In genomic region chr6:3305216-3305565, GRCh38 we compare ENCODE assay signal across 23 cellular contexts.
"Had no signal": no experiment of that assay in that cellular context is flagged by ENCODE, and none has a peak within 500 bp of the region (broad histone marks: within the 10 kb centered on the region; RNA-seq: fewer than 3 reads in every experiment).

No MANE protein-coding gene starts in this region.

- FAIRE-seq: colon, keratinocyte, small intestine had no signal

- H3K4me3 Mint-ChIP-seq: nephron; neural progenitor cell; stimulated activated naive CD8-positive, alpha-beta T cell treated with anti-CD3 and anti-CD28 coated beads, Interleukin-15, amount 100 ng/mL, for 72 hours; type B pancreatic cell had no signal

- DNase-seq: cerebellar nuclear complex; effector CD4-positive, alpha-beta T cell; foreskin fibroblast; gastrocnemius medialis; left ventricle myocardium superior; lower lobe of right lung; psoas muscle; small intestine; stimulated activated CD4-positive, alpha-beta T cell treated with anti-CD3 and anti-CD28 coated beads, Interleukin-12 subunit alpha, Interleukin-12 subunit beta, amount 100 ng/mL, for 4 hours; stimulated activated CD4-positive, alpha-beta T cell treated with anti-CD3 and anti-CD28 coated beads, Interleukin-1b, Interleukin-23, amount 100 ng/mL, for 48 hours; stimulated activated CD4-positive, alpha-beta T cell treated with anti-CD3 and anti-CD28 coated beads, Interleukin-4, amount 100 ng/mL, for 1 hour; stimulated activated CD8-positive, alpha-beta memory T cell treated with anti-CD3 and anti-CD28 coated beads, Interleukin-4, amount 100 ng/mL, for 48 hours; stimulated activated naive CD4-positive, alpha-beta T cell; stimulated activated naive CD8-positive, alpha-beta T cell treated with anti-CD3 and anti-CD28 coated beads, Interleukin-15, amount 100 ng/mL, for 72 hours; thyroid gland had no signal

- H3K27ac ChIP-seq: dorsolateral prefrontal cortex, epithelial cell of prostate, gastrocnemius medialis, lower lobe of right lung, neural progenitor cell, psoas muscle, thyroid gland had no signal

- H3K4me1 ChIP-seq: lower lobe of right lung, neural progenitor cell, thyroid gland had no signal

- H3K9me3 ChIP-seq: gastrocnemius medialis, lower lobe of right lung, psoas muscle, thyroid gland had no signal

- H3K4me3 ChIP-seq: dorsolateral prefrontal cortex, gastrocnemius medialis, lower lobe of right lung, neural progenitor cell, psoas muscle, thyroid gland had no signal

- H2AFZ ChIP-seq: neural progenitor cell had no signal

- H3K36me3 ChIP-seq: gastrocnemius medialis, lower lobe of right lung, neural progenitor cell, thyroid gland had no signal

- H3K4me1 Mint-ChIP-seq: stimulated activated naive CD8-positive, alpha-beta T cell treated with anti-CD3 and anti-CD28 coated beads, Interleukin-15, amount 100 ng/mL, for 72 hours had no signal

- H3K27me3 Mint-ChIP-seq: stimulated activated naive CD8-positive, alpha-beta T cell treated with anti-CD3 and anti-CD28 coated beads, Interleukin-15, amount 100 ng/mL, for 72 hours; type B pancreatic cell had no signal

- H3K9ac ChIP-seq: neural progenitor cell had no signal

- H3K27ac Mint-ChIP-seq: nephron, type B pancreatic cell had no signal

- H3K27me3 ChIP-seq: dorsolateral prefrontal cortex, gastrocnemius medialis, neural progenitor cell, thyroid gland had no signal

- H3K4me2 ChIP-seq: neural progenitor cell had no signal

- ATAC-seq: gastrocnemius medialis; left ventricle myocardium superior; lower lobe of right lung; psoas muscle; right cardiac atrium; stimulated activated naive CD8-positive, alpha-beta T cell treated with anti-CD3 and anti-CD28 coated beads, Interleukin-15, amount 100 ng/mL, for 72 hours had no signal
